In genomic region chr1:1320666-1321448, GRCh38 we compare ENCODE assay signal across 22 cellular contexts. TPM values are rescaled to one million over a fixed set of nuclear protein-coding genes. Genes with fewer than 3 reads are reported as not detected.
DNase-seq lines count a peak whose midpoint lies in the region; ATAC-seq, FAIRE-seq and TF ChIP-seq lines count a peak whose summit lies in the region.
"Had no signal": no experiment of that assay in that cellular context is flagged by ENCODE, and none has a peak within 500 bp of the region (broad histone marks: within the 10 kb centered on the region; RNA-seq: fewer than 3 reads in every experiment).

No MANE protein-coding gene starts in this region.

- WGBS in HepG2 (ENCODE audit: low lambda C conversion rate): 100% methylated on average over 2 of the region's 23 CpGs
- 78% methylated on average over 6 of the region's 23 CpGs for WGBS in right lobe of liver (ENCODE audit: insufficient coverage, low coverage, low lambda C conversion rate, missing lambda C conversion rate)

- H3K9me3 ChIP-seq in HepG2 (ENCODE audit: low read length): no peaks in the 10 kb centered on the region
- no peaks in the 10 kb centered on the region for H3K9me3 ChIP-seq in right lobe of liver
- no peaks in the 10 kb centered on the region for H3K9me3 ChIP-seq in vagina
- H3K9me3 ChIP-seq: A549, SK-N-SH had no signal

- no peak overlapping the region for H3K4me2 ChIP-seq in HepG2 (ENCODE audit: low read depth, low read length)
- H3K4me2 ChIP-seq: A549, SK-N-SH had no signal

- H3K27ac ChIP-seq in HepG2 (ENCODE audit: extremely low read length, insufficient read depth, low read length): no peak overlapping the region
- no peak overlapping the region for H3K27ac ChIP-seq in right lobe of liver
- H3K27ac ChIP-seq in vagina: peak overlapping the region; percentile 72
- H3K27ac ChIP-seq: A549, brain microvascular endothelial cell had no signal

- DNase-seq in HepG2 (ENCODE audit: low spot score) (no peak), right lobe of liver (no peak), fibroblast of mammary gland (ENCODE audit: low read depth) (peak; percentile 48), vagina (ENCODE audit: extremely low spot score in 2 of 2) (no peak), OCI-M2 (lab: John Stamatoyannopoulos, UW; ENCODE audit: unreplicated experiment) (no peak)
- DNase-seq: activated CD8-positive, alpha-beta memory T cell treated with anti-CD3 and anti-CD28 coated beads, Interleukin-2, amount 50 U/mL, for 4 hours; activated naive CD4-positive, alpha-beta T cell; brain microvascular endothelial cell; COR-L47; erythroblast; head of caudate nucleus; islet precursor cell; natural killer cell; NCI-H1092; NCI-H526 treated with DMSO at 0.1 percent for 48 hours; SK-N-SH; stimulated activated naive CD8-positive, alpha-beta T cell treated with anti-CD3 and anti-CD28 coated beads, Interleukin-15, amount 100 ng/mL, for 72 hours; T1000 had no signal

- BruUV-seq in HepG2 (replicated peaks; lab: Mats Ljungman, UMichigan): no TSS peak

- no peak overlapping the region for H3K9ac ChIP-seq in HepG2 (ENCODE audit: insufficient read depth, low read depth, low read length)
- H3K9ac ChIP-seq: SK-N-SH had no signal

- peaks cover 10% of the 10 kb centered on the region; the same call in 1 of the 2 replicates for H4K20me1 ChIP-seq in HepG2 (ENCODE audit: insufficient read depth, low read length)

- TF ChIP-seq EP300 in HepG2 (IDR thresholded peaks at IDR 0.05; ENCODE audit: low read depth in 2 of 2, low read length in 2 of 2) (no peak), HepG2 (CRISPR knock-in tag; IDR thresholded peaks at IDR 0.05; ENCODE audit: borderline replicate concordance) (no peak)

- CTCF ChIA-PET in HepG2 (lab: Yijun Ruan, JAX; ENCODE audit: low intra/inter-chr PET ratio, low total read pairs): no interaction called here

- no peaks in the 10 kb centered on the region for H3K27me3 ChIP-seq in HepG2 (ENCODE audit: control insufficient read depth in 1 of 2, insufficient read depth in 2 of 2, low read length in 2 of 2)
- H3K27me3 ChIP-seq in right lobe of liver: no peaks in the 10 kb centered on the region
- no peaks in the 10 kb centered on the region for H3K27me3 ChIP-seq in vagina
- H3K27me3 ChIP-seq: brain microvascular endothelial cell had no signal

- H3K79me2 ChIP-seq in HepG2 (ENCODE audit: insufficient read depth, low read length): peaks cover 48% of the 10 kb centered on the region

- no peak for TF ChIP-seq RAD21 in HepG2 (CRISPR knock-in tag; IDR thresholded peaks at IDR 0.05)

- H3K4me3 ChIP-seq in HepG2 (replicated peaks in 1 of 3; ENCODE audit: insufficient read depth in 1 of 3, low read depth in 2 of 3, low read length in 3 of 3) (no peak overlapping the region), right lobe of liver (no peak overlapping the region), fibroblast of mammary gland (ENCODE audit: control insufficient read depth, low read depth, low read length) (no peak overlapping the region), vagina (no peak overlapping the region)
- H3K4me3 ChIP-seq: A549 had no signal

- H2AFZ ChIP-seq in HepG2 (ENCODE audit: low read length): no peak overlapping the region

- ATAC-seq in HepG2 (no peak), right lobe of liver (no peak), GM19328 (IDR thresholded peaks at IDR 0.05; ENCODE audit: unreplicated experiment) (no peak)
- ATAC-seq: A549; natural killer cell; Panc1; stimulated activated naive CD8-positive, alpha-beta T cell treated with anti-CD3 and anti-CD28 coated beads, Interleukin-15, amount 100 ng/mL, for 72 hours had no signal

- intact Hi-C loops in HepG2 (cut with micrococcal nuclease; ENCODE audit: unreplicated experiment) (no loop called here), right lobe of liver (cut with DNase I) (no loop called here), vagina (cut with DNase I) (no loop called here)

- no peak for TF ChIP-seq CTCF in HepG2 (CRISPR knock-in tag; IDR thresholded peaks at IDR 0.05)
- no peak for TF ChIP-seq CTCF in right lobe of liver (IDR thresholded peaks at IDR 0.05)
- TF ChIP-seq CTCF in fibroblast of mammary gland (conservative IDR thresholded peaks at IDR 0.05; ENCODE audit: control insufficient read depth, insufficient read depth, low read depth, low read length): no peak
- TF ChIP-seq CTCF in vagina (IDR thresholded peaks at IDR 0.05): no peak

- H3K4me1 ChIP-seq in HepG2 (ENCODE audit: insufficient read depth, low read length) (peaks cover 21% of the 10 kb centered on the region), right lobe of liver (peaks cover 0 to 28% (median 0%) of the 10 kb centered on the region in 4 donors), vagina (peaks cover 68% of the 10 kb centered on the region)

- FAIRE-seq in HepG2 (lab: Jason Lieb, UNC): no peak
- FAIRE-seq: A549, urothelium cell line had no signal

- POLR2A ChIA-PET in HepG2 (lab: Yijun Ruan, JAX): no interaction called here

- H3K36me3 ChIP-seq in HepG2 (replicated peaks in 1 of 2; ENCODE audit: control insufficient read depth in 1 of 2, insufficient read depth in 2 of 2, low read length in 2 of 2) (peaks cover 7 to 31% of the 10 kb centered on the region in 2 experiments; a peak in 4 of 5 replicates), right lobe of liver (peaks cover 0 to 9% (median 1%) of the 10 kb centered on the region in 4 donors), vagina (peaks cover 0 to 13% of the 10 kb centered on the region in 2 donors)

- no peak for TF ChIP-seq POLR2A in HepG2 (IDR thresholded peaks at IDR 0.05; ENCODE audit: insufficient read depth in 1 of 2, low read depth in 2 of 2, low read length in 2 of 2)
- no peak for TF ChIP-seq POLR2A in right lobe of liver (IDR thresholded peaks at IDR 0.05)
- TF ChIP-seq POLR2A in vagina (IDR thresholded peaks at IDR 0.05): no peak

- in situ Hi-C loops in HepG2 (cut with HindIII; ENCODE audit: extremely low pct_ligation_motif_present, low pct_unique_long_range_greater_than_20kb): no loop called here

RNA-seq across cellular contexts. Expression of gene INTS11, which starts 3.6 kb away (rescaled TPM):
- total RNA-seq in HepG2 (2016; rRNA removed; fragmentation: Illumina TruSeq; extraction: Trizol) (46.4 and 52.8 TPM in 2 replicates), right lobe of liver (10 to 100 TPM; 35.1 to 52.4 (median 43.5) TPM), vagina (142 TPM)
- total RNA-seq in HepG2 (2016; cell fraction: cytosol; rRNA removed; fragmentation: Illumina TruSeq; extraction: Trizol; ENCODE audit: low read depth): 23.1 and 23.4 TPM in 2 replicates
- total RNA-seq in HepG2 (2016; cell fraction: insoluble cytoplasmic fraction; rRNA removed; fragmentation: Illumina TruSeq; extraction: Trizol): 37.6 and 53.6 TPM in 2 replicates
- total RNA-seq in HepG2 (2016; cell fraction: membrane; rRNA removed; fragmentation: Illumina TruSeq; extraction: Trizol): 22.1 and 22.9 TPM in 2 replicates
- total RNA-seq in HepG2 (2016; cell fraction: nucleus; rRNA removed; fragmentation: Illumina TruSeq; extraction: Trizol): 43.7 and 54.4 TPM in 2 replicates
- polyA plus RNA-seq in HepG2 (2011; rRNA removed): 94.8 and 104 TPM in 2 replicates
- 80.0 and 107 TPM in 2 replicates for polyA plus RNA-seq in HepG2 (2011; cell fraction: cytosol; rRNA removed)
- 412 and 553 TPM in 2 replicates for polyA plus RNA-seq in HepG2 (2011; cell fraction: nucleus; rRNA removed)
- 69.0 and 86.1 TPM in 2 replicates for polyA plus RNA-seq in HepG2 (2012)
- 11.0 and 11.1 TPM in 2 replicates for polyA plus RNA-seq in HepG2 (2016; cell fraction: cytosol; fragmentation: Illumina TruSeq; extraction: Trizol; ENCODE audit: low read depth)
- 38.3 and 53.4 TPM in 2 replicates for polyA plus RNA-seq in HepG2 (2016; cell fraction: insoluble cytoplasmic fraction; fragmentation: Illumina TruSeq; extraction: Trizol; ENCODE audit: low read depth)
- polyA plus RNA-seq in HepG2 (2016; cell fraction: membrane; fragmentation: Illumina TruSeq; extraction: Trizol; ENCODE audit: low read depth): 14.8 and 15.0 TPM in 2 replicates
- 173 and 181 TPM in 2 replicates for polyA plus RNA-seq in HepG2 (2016; cell fraction: nucleus; fragmentation: Illumina TruSeq; extraction: Trizol; ENCODE audit: insufficient read depth, low read depth)
- 120 and 176 TPM in 2 replicates for polyA minus RNA-seq in HepG2 (2011; rRNA and poly(A)+ RNA removed; ENCODE audit: low replicate concordance)
- 37.5 and 38.1 TPM in 2 replicates for polyA minus RNA-seq in HepG2 (2011; cell fraction: cytosol; rRNA and poly(A)+ RNA removed)
- 64.4 and 69.0 TPM in 2 replicates for polyA minus RNA-seq in HepG2 (2011; cell fraction: nucleus; rRNA and poly(A)+ RNA removed)

RNA-seq across cellular contexts. Expression of gene CPTP, which starts 3.7 kb away (rescaled TPM):
- total RNA-seq in HepG2 (2016; rRNA removed; fragmentation: Illumina TruSeq; extraction: Trizol) (7.2 and 9.3 TPM in 2 replicates), right lobe of liver (10 to 100 TPM; 26.9 to 57.7 (median 33.1) TPM), vagina (20.9 TPM)
- total RNA-seq in HepG2 (2016; cell fraction: cytosol; rRNA removed; fragmentation: Illumina TruSeq; extraction: Trizol; ENCODE audit: low read depth): 6.9 and 8.7 TPM in 2 replicates
- total RNA-seq in HepG2 (2016; cell fraction: insoluble cytoplasmic fraction; rRNA removed; fragmentation: Illumina TruSeq; extraction: Trizol): 6.2 and 9.8 TPM in 2 replicates
- 15.1 and 19.3 TPM in 2 replicates for total RNA-seq in HepG2 (2016; cell fraction: membrane; rRNA removed; fragmentation: Illumina TruSeq; extraction: Trizol)
- total RNA-seq in HepG2 (2016; cell fraction: nucleus; rRNA removed; fragmentation: Illumina TruSeq; extraction: Trizol): 7.2 and 8.0 TPM in 2 replicates
- polyA plus RNA-seq in HepG2 (2011; rRNA removed): 5.5 and 8.0 TPM in 2 replicates
- polyA plus RNA-seq in HepG2 (2011; cell fraction: cytosol; rRNA removed): 7.7 and 13.2 TPM in 2 replicates
- 11.5 and 12.6 TPM in 2 replicates for polyA plus RNA-seq in HepG2 (2011; cell fraction: nucleus; rRNA removed)
- polyA plus RNA-seq in HepG2 (2012): 7.1 and 9.6 TPM in 2 replicates
- polyA plus RNA-seq in HepG2 (2016; cell fraction: cytosol; fragmentation: Illumina TruSeq; extraction: Trizol; ENCODE audit: low read depth): 12.5 and 15.0 TPM in 2 replicates
- polyA plus RNA-seq in HepG2 (2016; cell fraction: insoluble cytoplasmic fraction; fragmentation: Illumina TruSeq; extraction: Trizol; ENCODE audit: low read depth): 13.9 and 15.2 TPM in 2 replicates
- 23.5 and 26.0 TPM in 2 replicates for polyA plus RNA-seq in HepG2 (2016; cell fraction: membrane; fragmentation: Illumina TruSeq; extraction: Trizol; ENCODE audit: low read depth)
- polyA plus RNA-seq in HepG2 (2016; cell fraction: nucleus; fragmentation: Illumina TruSeq; extraction: Trizol; ENCODE audit: insufficient read depth, low read depth): 16.7 and 16.9 TPM in 2 replicates
- 9.3 and 18.2 TPM in 2 replicates for polyA minus RNA-seq in HepG2 (2011; rRNA and poly(A)+ RNA removed; ENCODE audit: low replicate concordance)
- polyA minus RNA-seq in HepG2 (2011; cell fraction: cytosol; rRNA and poly(A)+ RNA removed): 13.4 and 15.4 TPM in 2 replicates
- 9.8 and 11.6 TPM in 2 replicates for polyA minus RNA-seq in HepG2 (2011; cell fraction: nucleus; rRNA and poly(A)+ RNA removed)

RNA-seq across cellular contexts. Expression of gene TAS1R3, which starts 10.2 kb away (rescaled TPM):
- 0.15 TPM in 1 of 2 replicates, not detected in the other for total RNA-seq in HepG2 (2016; rRNA removed; fragmentation: Illumina TruSeq; extraction: Trizol)
- total RNA-seq in HepG2 (2016; cell fraction: cytosol; rRNA removed; fragmentation: Illumina TruSeq; extraction: Trizol; ENCODE audit: low read depth): not detected in 2 replicates
- 0.13 TPM in 1 of 2 replicates, not detected in the other for total RNA-seq in HepG2 (2016; cell fraction: insoluble cytoplasmic fraction; rRNA removed; fragmentation: Illumina TruSeq; extraction: Trizol)
- not detected in 2 replicates for total RNA-seq in HepG2 (2016; cell fraction: membrane; rRNA removed; fragmentation: Illumina TruSeq; extraction: Trizol)
- total RNA-seq in HepG2 (2016; cell fraction: nucleus; rRNA removed; fragmentation: Illumina TruSeq; extraction: Trizol): 0.12 and 0.25 TPM in 2 replicates
- polyA plus RNA-seq in HepG2 (2011; rRNA removed): 0.13 and 0.20 TPM in 2 replicates
- 0.13 and 0.21 TPM in 2 replicates for polyA plus RNA-seq in HepG2 (2011; cell fraction: cytosol; rRNA removed)
- polyA plus RNA-seq in HepG2 (2011; cell fraction: nucleus; rRNA removed): 1.5 and 2.4 TPM in 2 replicates
- 0.17 TPM in 2 replicates for polyA plus RNA-seq in HepG2 (2012)
- not detected in 2 replicates for polyA plus RNA-seq in HepG2 (2016; cell fraction: cytosol; fragmentation: Illumina TruSeq; extraction: Trizol; ENCODE audit: low read depth)
- polyA plus RNA-seq in HepG2 (2016; cell fraction: insoluble cytoplasmic fraction; fragmentation: Illumina TruSeq; extraction: Trizol; ENCODE audit: low read depth): not detected in 2 replicates
- polyA plus RNA-seq in HepG2 (2016; cell fraction: membrane; fragmentation: Illumina TruSeq; extraction: Trizol; ENCODE audit: low read depth): 0.07 TPM in 1 of 2 replicates, not detected in the other
- polyA plus RNA-seq in HepG2 (2016; cell fraction: nucleus; fragmentation: Illumina TruSeq; extraction: Trizol; ENCODE audit: insufficient read depth, low read depth): 0.25 and 0.30 TPM in 2 replicates
- polyA minus RNA-seq in HepG2 (2011; rRNA and poly(A)+ RNA removed; ENCODE audit: low replicate concordance): 1.2 TPM in 2 replicates
- polyA minus RNA-seq in HepG2 (2011; cell fraction: cytosol; rRNA and poly(A)+ RNA removed): 0.20 and 0.26 TPM in 2 replicates
- 0.64 and 0.75 TPM in 2 replicates for polyA minus RNA-seq in HepG2 (2011; cell fraction: nucleus; rRNA and poly(A)+ RNA removed)
- 1 to 10 TPM in 2 of 6 experiments, under 1 TPM in 4; 0.10 to 2.7 (median 0.33) TPM for total RNA-seq in right lobe of liver
- 0.74 TPM for total RNA-seq in vagina

RNA-seq across cellular contexts. Expression of gene PUSL1, which starts 12.5 kb away (rescaled TPM):
- total RNA-seq in HepG2 (2016; rRNA removed; fragmentation: Illumina TruSeq; extraction: Trizol): 21.7 and 22.2 TPM in 2 replicates
- 24.8 and 28.1 TPM in 2 replicates for total RNA-seq in HepG2 (2016; cell fraction: cytosol; rRNA removed; fragmentation: Illumina TruSeq; extraction: Trizol; ENCODE audit: low read depth)
- 20.1 and 22.6 TPM in 2 replicates for total RNA-seq in HepG2 (2016; cell fraction: insoluble cytoplasmic fraction; rRNA removed; fragmentation: Illumina TruSeq; extraction: Trizol)
- 31.7 and 36.4 TPM in 2 replicates for total RNA-seq in HepG2 (2016; cell fraction: membrane; rRNA removed; fragmentation: Illumina TruSeq; extraction: Trizol)
- 11.4 and 12.3 TPM in 2 replicates for total RNA-seq in HepG2 (2016; cell fraction: nucleus; rRNA removed; fragmentation: Illumina TruSeq; extraction: Trizol)
- polyA plus RNA-seq in HepG2 (2011; rRNA removed): 8.3 and 9.8 TPM in 2 replicates
- polyA plus RNA-seq in HepG2 (2011; cell fraction: cytosol; rRNA removed): 7.8 and 16.6 TPM in 2 replicates
- polyA plus RNA-seq in HepG2 (2011; cell fraction: nucleus; rRNA removed): 25.8 and 26.1 TPM in 2 replicates
- polyA plus RNA-seq in HepG2 (2012): 3.8 and 6.3 TPM in 2 replicates
- polyA plus RNA-seq in HepG2 (2016; cell fraction: cytosol; fragmentation: Illumina TruSeq; extraction: Trizol; ENCODE audit: low read depth): 31.1 and 33.4 TPM in 2 replicates
- 23.1 and 24.5 TPM in 2 replicates for polyA plus RNA-seq in HepG2 (2016; cell fraction: insoluble cytoplasmic fraction; fragmentation: Illumina TruSeq; extraction: Trizol; ENCODE audit: low read depth)
- polyA plus RNA-seq in HepG2 (2016; cell fraction: membrane; fragmentation: Illumina TruSeq; extraction: Trizol; ENCODE audit: low read depth): 29.1 and 32.2 TPM in 2 replicates
- polyA plus RNA-seq in HepG2 (2016; cell fraction: nucleus; fragmentation: Illumina TruSeq; extraction: Trizol; ENCODE audit: insufficient read depth, low read depth): 20.2 and 22.1 TPM in 2 replicates
- 13.5 and 21.4 TPM in 2 replicates for polyA minus RNA-seq in HepG2 (2011; rRNA and poly(A)+ RNA removed; ENCODE audit: low replicate concordance)
- polyA minus RNA-seq in HepG2 (2011; cell fraction: cytosol; rRNA and poly(A)+ RNA removed): 5.6 and 5.9 TPM in 2 replicates
- 6.5 and 9.0 TPM in 2 replicates for polyA minus RNA-seq in HepG2 (2011; cell fraction: nucleus; rRNA and poly(A)+ RNA removed)
- 10 to 100 TPM in 2 of 6 experiments, 1 to 10 TPM in 4; 5.6 to 21.6 (median 8.4) TPM for total RNA-seq in right lobe of liver
- 31.2 TPM for total RNA-seq in vagina

RNA-seq across cellular contexts. Expression of gene ACAP3, which starts 13.1 kb away (rescaled TPM):
- total RNA-seq in HepG2 (2016; rRNA removed; fragmentation: Illumina TruSeq; extraction: Trizol) (16.4 and 29.4 TPM in 2 replicates), right lobe of liver (10 to 100 TPM; 20.1 to 28.0 (median 22.0) TPM), vagina (68.5 TPM)
- total RNA-seq in HepG2 (2016; cell fraction: cytosol; rRNA removed; fragmentation: Illumina TruSeq; extraction: Trizol; ENCODE audit: low read depth): 10.4 and 10.9 TPM in 2 replicates
- total RNA-seq in HepG2 (2016; cell fraction: insoluble cytoplasmic fraction; rRNA removed; fragmentation: Illumina TruSeq; extraction: Trizol): 13.5 and 33.2 TPM in 2 replicates
- total RNA-seq in HepG2 (2016; cell fraction: membrane; rRNA removed; fragmentation: Illumina TruSeq; extraction: Trizol): 10.5 and 11.3 TPM in 2 replicates
- 35.1 and 37.0 TPM in 2 replicates for total RNA-seq in HepG2 (2016; cell fraction: nucleus; rRNA removed; fragmentation: Illumina TruSeq; extraction: Trizol)
- 50.8 and 56.3 TPM in 2 replicates for polyA plus RNA-seq in HepG2 (2011; rRNA removed)
- polyA plus RNA-seq in HepG2 (2011; cell fraction: cytosol; rRNA removed): 13.0 and 18.3 TPM in 2 replicates
- 917 and 1,082 TPM in 2 replicates for polyA plus RNA-seq in HepG2 (2011; cell fraction: nucleus; rRNA removed)
- 32.6 and 50.5 TPM in 2 replicates for polyA plus RNA-seq in HepG2 (2012)
- polyA plus RNA-seq in HepG2 (2016; cell fraction: cytosol; fragmentation: Illumina TruSeq; extraction: Trizol; ENCODE audit: low read depth): 2.3 and 2.4 TPM in 2 replicates
- 11.7 and 14.4 TPM in 2 replicates for polyA plus RNA-seq in HepG2 (2016; cell fraction: insoluble cytoplasmic fraction; fragmentation: Illumina TruSeq; extraction: Trizol; ENCODE audit: low read depth)
- polyA plus RNA-seq in HepG2 (2016; cell fraction: membrane; fragmentation: Illumina TruSeq; extraction: Trizol; ENCODE audit: low read depth): 6.7 and 8.0 TPM in 2 replicates
- polyA plus RNA-seq in HepG2 (2016; cell fraction: nucleus; fragmentation: Illumina TruSeq; extraction: Trizol; ENCODE audit: insufficient read depth, low read depth): 144 and 162 TPM in 2 replicates
- polyA minus RNA-seq in HepG2 (2011; rRNA and poly(A)+ RNA removed; ENCODE audit: low replicate concordance): 19.2 and 70.6 TPM in 2 replicates
- 16.2 and 18.0 TPM in 2 replicates for polyA minus RNA-seq in HepG2 (2011; cell fraction: cytosol; rRNA and poly(A)+ RNA removed)
- 47.0 and 52.1 TPM in 2 replicates for polyA minus RNA-seq in HepG2 (2011; cell fraction: nucleus; rRNA and poly(A)+ RNA removed)
